24 cellular contexts compared by ENCODE assay signal in genomic region chr16:27778171-27778925, GRCh38.
A peak's percentile ranks its signal among the peaks of the same experiment; 100 is the strongest.
DNase-seq lines count a peak whose midpoint lies in the region; ATAC-seq, FAIRE-seq and TF ChIP-seq lines count a peak whose summit lies in the region.
"Had no signal": no experiment of that assay in that cellular context is flagged by ENCODE, and none has a peak within 500 bp of the region (broad histone marks: within the 10 kb centered on the region; RNA-seq: fewer than 3 reads in every experiment).

No MANE protein-coding gene starts in this region.

- H3K27me3 ChIP-seq in heart right ventricle, result no peaks in the 10 kb centered on the region
- no peaks in the 10 kb centered on the region for H3K27me3 ChIP-seq in HepG2 (ENCODE audit: control insufficient read depth in 1 of 2, insufficient read depth in 2 of 2, low read length in 2 of 2)
- H3K27me3 ChIP-seq: MG63 had no signal

- H2AFZ ChIP-seq in HepG2 (ENCODE audit: low read length), result no peak overlapping the region
- H2AFZ ChIP-seq: GM23338 had no signal

- POLR2A ChIA-PET in HepG2 (lab: Yijun Ruan, JAX), result interaction anchor here (0.6 kb wide), 1 partner anchor 1034 kb away, joined by 3 read pairs; no protein-coding TSS in a partner anchor

- H3K9ac ChIP-seq in HepG2 (ENCODE audit: insufficient read depth, low read depth, low read length), result no peak overlapping the region

- peaks cover 0 to 8% (median 0%) of the 10 kb centered on the region in 9 donors for H3K4me1 ChIP-seq in heart right ventricle
- no peaks in the 10 kb centered on the region for H3K4me1 ChIP-seq in HepG2 (ENCODE audit: insufficient read depth, low read length)
- H3K4me1 ChIP-seq: HAP-1 had no signal

- TF ChIP-seq CTCF in heart right ventricle (IDR thresholded peaks at IDR 0.05) (no peak), HepG2 (CRISPR knock-in tag; IDR thresholded peaks at IDR 0.05) (no peak)

- DNase-seq in Right ventricle myocardium superior (peak; percentile 28), heart right ventricle (no peak), cerebellum (ENCODE audit: low spot score) (peak; percentile 30), HepG2 (ENCODE audit: low spot score) (no peak), substantia nigra (lab: John Stamatoyannopoulos, UW) (no peak), left colon (no peak), T-helper 1 cell (no peak)
- DNase-seq in stimulated activated CD4-positive, alpha-beta T cell treated with anti-CD3 and anti-CD28 coated beads, Interleukin-4, amount 100 ng/mL, for 1 hour, result no peak
- DNase-seq: Calu3, DMS79 treated with DMSO at 0.1 percent for 48 hours, HFFc6, KG1, MG63, NCI-H1105 treated with DMSO at 0.1 percent for 48 hours, NCI-H146, NCI-H2029, NCI-H2227 treated with DMSO at 0.1 percent for 48 hours, NCI-H526 treated with DMSO at 0.1 percent for 48 hours, SIG-M5 had no signal

- FAIRE-seq in HepG2 (lab: Jason Lieb, UNC), result no peak
- FAIRE-seq: HTR-8/SVneo had no signal

- 95 to 97% methylated on average over 20 of the region's 20 CpGs for WGBS in heart right ventricle, 2 donors
- WGBS in HepG2 (ENCODE audit: low lambda C conversion rate), result 85% methylated on average over 20 of the region's 20 CpGs

- H3K4me3 ChIP-seq in heart right ventricle, result no peak overlapping the region
- H3K4me3 ChIP-seq in HepG2 (replicated peaks in 1 of 3; ENCODE audit: insufficient read depth in 1 of 3, low read depth in 2 of 3, low read length in 3 of 3), result no peak overlapping the region
- H3K4me3 ChIP-seq: GM23338, HAP-1, MG63, SK-N-MC had no signal

- ATAC-seq in Right ventricle myocardium superior (ENCODE audit: poor library complexity) (no peak), heart right ventricle (no peak), HepG2 (peak; percentile 8; the same call in 1 of the 3 replicates), left colon (no peak)
- ATAC-seq: GM23338 had no signal

- intact Hi-C loops in Right ventricle myocardium superior (cut with DNase I), result no loop called here
- intact Hi-C loops in heart right ventricle (cut with DNase I), result no loop called here
- intact Hi-C loops in HepG2 (cut with micrococcal nuclease; ENCODE audit: unreplicated experiment), result no loop called here
- intact Hi-C loops in left colon (cut with DNase I, micrococcal nuclease), result no loop called here

- H4K20me1 ChIP-seq in HepG2 (ENCODE audit: insufficient read depth, low read length), result 0 out of 2 replicates have a peak, but pooled peaks cover 3% of the 10 kb centered on the region

- CTCF ChIA-PET in HepG2 (lab: Yijun Ruan, JAX; ENCODE audit: low intra/inter-chr PET ratio, low total read pairs), result no interaction called here

- TF ChIP-seq POLR2A in HepG2 (IDR thresholded peaks at IDR 0.05; ENCODE audit: insufficient read depth in 1 of 2, low read depth in 2 of 2, low read length in 2 of 2), result no peak

- H3K36me3 ChIP-seq in heart right ventricle (peaks cover 0 to 42% (median 0%) of the 10 kb centered on the region in 9 donors), HepG2 (replicated peaks in 1 of 2; ENCODE audit: control insufficient read depth in 1 of 2, insufficient read depth in 2 of 2, low read length in 2 of 2) (no peaks in the 10 kb centered on the region)
- H3K36me3 ChIP-seq: HAP-1, MG63 had no signal

- no peak for TF ChIP-seq RAD21 in HepG2 (CRISPR knock-in tag; IDR thresholded peaks at IDR 0.05)

- in situ Hi-C loops in HepG2 (cut with HindIII; ENCODE audit: extremely low pct_ligation_motif_present, low pct_unique_long_range_greater_than_20kb), result no loop called here

- H3K79me2 ChIP-seq in HepG2 (ENCODE audit: insufficient read depth, low read length), result no peaks in the 10 kb centered on the region

- H3K9me3 ChIP-seq in heart right ventricle, result no peaks in the 10 kb centered on the region
- H3K9me3 ChIP-seq in HepG2 (ENCODE audit: low read length), result no peaks in the 10 kb centered on the region
- H3K9me3 ChIP-seq: HAP-1, MG63 had no signal

- BruUV-seq in HepG2 (replicated peaks; lab: Mats Ljungman, UMichigan), result no TSS peak

- H3K27ac ChIP-seq in heart right ventricle, result no peak overlapping the region
- H3K27ac ChIP-seq in HepG2 (ENCODE audit: extremely low read length, insufficient read depth, low read length), result no peak overlapping the region
- peak overlapping the region; percentile 19 for H3K27ac ChIP-seq in substantia nigra (ENCODE audit: low read depth, low read length, poor library complexity, severe bottlenecking)
- H3K27ac ChIP-seq: RWPE1, SK-N-MC had no signal

- H3K4me2 ChIP-seq in HepG2 (ENCODE audit: low read depth, low read length), result no peak overlapping the region
- H3K4me2 ChIP-seq: GM23338 had no signal

- TF ChIP-seq EP300 in HepG2 (IDR thresholded peaks at IDR 0.05; ENCODE audit: low read depth in 2 of 2, low read length in 2 of 2) (no peak), HepG2 (CRISPR knock-in tag; IDR thresholded peaks at IDR 0.05; ENCODE audit: borderline replicate concordance) (no peak)

TF ChIP-seq in HepG2, 621 proteins besides CTCF, POLR2A, EP300 and RAD21:
- TF ChIP-seq IKZF1 (IDR thresholded peaks at IDR 0.05) (no peak), TSC22D2 (CRISPR knock-in tag; IDR thresholded peaks at IDR 0.05; ENCODE audit: borderline replicate concordance) (no peak), ZMAT5 (CRISPR knock-in tag; IDR thresholded peaks at IDR 0.05; ENCODE audit: borderline replicate concordance, low read depth) (no peak), ZZZ3 (CRISPR knock-in tag; IDR thresholded peaks at IDR 0.05; ENCODE audit: borderline replicate concordance) (no peak), ZBTB3 (CRISPR knock-in tag; IDR thresholded peaks at IDR 0.05; ENCODE audit: borderline replicate concordance, low read depth) (no peak), KLF16 (CRISPR knock-in tag; IDR thresholded peaks at IDR 0.05) (no peak), PRMT3 (CRISPR knock-in tag; IDR thresholded peaks at IDR 0.05; ENCODE audit: borderline replicate concordance, low read depth) (no peak), HNF1B (CRISPR knock-in tag; IDR thresholded peaks at IDR 0.05) (no peak), CCAR2 (optimal IDR thresholded peaks at IDR 0.05; ENCODE audit: low read depth, low read length) (no peak), TRAFD1 (CRISPR knock-in tag; IDR thresholded peaks at IDR 0.05; ENCODE audit: borderline replicate concordance) (no peak), ZNF512B (CRISPR knock-in tag; IDR thresholded peaks at IDR 0.05; ENCODE audit: borderline replicate concordance) (no peak)
TF ChIP-seq in HepG2: peak in this region for 0.

Comparison
In these comparisons a context has a peak if more than half of its experiments do, and no peak if none do; other contexts are left out.
1. DNase-seq: peak in Right ventricle myocardium superior (single experiment) and cerebellum (single experiment); none in heart right ventricle (0 of 2), HepG2 (single experiment), substantia nigra (0 of 49), left colon (0 of 2), T-helper 1 cell (0 of 5) and stimulated activated CD4-positive, alpha-beta T cell treated with anti-CD3 and anti-CD28 coated beads, Interleukin-4, amount 100 ng/mL, for 1 hour (single experiment).